In the genomic region with DNA sequence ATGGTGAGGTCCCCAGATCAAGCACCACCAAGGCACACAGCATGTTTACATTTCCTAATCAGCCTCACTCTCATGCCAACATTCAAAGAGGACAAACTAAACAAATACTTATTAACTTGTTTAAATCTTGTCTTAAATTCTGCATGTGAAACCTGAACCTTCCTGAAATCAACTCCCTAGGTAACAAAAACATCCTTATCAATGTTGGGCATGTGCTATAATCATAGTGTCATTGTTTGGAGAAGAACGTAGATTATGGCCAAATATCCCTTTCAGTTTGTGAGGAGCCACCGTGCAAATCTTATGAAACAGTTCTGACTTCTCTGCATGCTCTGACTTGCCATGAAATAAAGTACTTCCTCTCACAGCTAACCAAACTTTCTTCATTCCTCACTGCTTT, we compare ENCODE assay signal across 2 cellular contexts.
TF ChIP-seq lines count a peak whose summit lies in the region.

No MANE protein-coding gene starts in this region.

TF ChIP-seq in GM23338, 12 proteins besides CTCF, POLR2A, EP300 and RAD21 (continues in another document):
- TF ChIP-seq ETS1 (IDR thresholded peaks at IDR 0.05): no peak
- no peak for TF ChIP-seq ZNF462 (CRISPR knock-in tag; IDR thresholded peaks at IDR 0.05)
- no peak for TF ChIP-seq EZH2phosphoT487 (IDR thresholded peaks at IDR 0.05; ENCODE audit: unreplicated experiment)
- TF ChIP-seq EZH2 (IDR thresholded peaks at IDR 0.05; ENCODE audit: low read depth, unreplicated experiment): no peak
- no peak for TF ChIP-seq CREB1 (CRISPR knock-in tag; IDR thresholded peaks at IDR 0.05; ENCODE audit: low read depth)
- no peak for TF ChIP-seq POLR2AphosphoS5 (IDR thresholded peaks at IDR 0.05; ENCODE audit: low read depth)
- TF ChIP-seq JUNB (IDR thresholded peaks at IDR 0.05; ENCODE audit: unreplicated experiment): no peak
- TF ChIP-seq, protein P1, sequence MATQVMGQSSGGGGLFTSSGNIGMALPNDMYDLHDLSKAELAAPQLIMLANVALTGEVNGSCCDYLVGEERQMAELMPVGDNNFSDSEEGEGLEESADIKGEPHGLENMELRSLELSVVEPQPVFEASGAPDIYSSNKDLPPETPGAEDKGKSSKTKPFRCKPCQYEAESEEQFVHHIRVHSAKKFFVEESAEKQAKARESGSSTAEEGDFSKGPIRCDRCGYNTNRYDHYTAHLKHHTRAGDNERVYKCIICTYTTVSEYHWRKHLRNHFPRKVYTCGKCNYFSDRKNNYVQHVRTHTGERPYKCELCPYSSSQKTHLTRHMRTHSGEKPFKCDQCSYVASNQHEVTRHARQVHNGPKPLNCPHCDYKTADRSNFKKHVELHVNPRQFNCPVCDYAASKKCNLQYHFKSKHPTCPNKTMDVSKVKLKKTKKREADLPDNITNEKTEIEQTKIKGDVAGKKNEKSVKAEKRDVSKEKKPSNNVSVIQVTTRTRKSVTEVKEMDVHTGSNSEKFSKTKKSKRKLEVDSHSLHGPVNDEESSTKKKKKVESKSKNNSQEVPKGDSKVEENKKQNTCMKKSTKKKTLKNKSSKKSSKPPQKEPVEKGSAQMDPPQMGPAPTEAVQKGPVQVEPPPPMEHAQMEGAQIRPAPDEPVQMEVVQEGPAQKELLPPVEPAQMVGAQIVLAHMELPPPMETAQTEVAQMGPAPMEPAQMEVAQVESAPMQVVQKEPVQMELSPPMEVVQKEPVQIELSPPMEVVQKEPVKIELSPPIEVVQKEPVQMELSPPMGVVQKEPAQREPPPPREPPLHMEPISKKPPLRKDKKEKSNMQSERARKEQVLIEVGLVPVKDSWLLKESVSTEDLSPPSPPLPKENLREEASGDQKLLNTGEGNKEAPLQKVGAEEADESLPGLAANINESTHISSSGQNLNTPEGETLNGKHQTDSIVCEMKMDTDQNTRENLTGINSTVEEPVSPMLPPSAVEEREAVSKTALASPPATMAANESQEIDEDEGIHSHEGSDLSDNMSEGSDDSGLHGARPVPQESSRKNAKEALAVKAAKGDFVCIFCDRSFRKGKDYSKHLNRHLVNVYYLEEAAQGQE (IDR thresholded peaks at IDR 0.05; ENCODE audit: unreplicated experiment): no peak
- no peak for TF ChIP-seq NANOG (IDR thresholded peaks at IDR 0.05; ENCODE audit: borderline replicate concordance)
- no peak for TF ChIP-seq ZNF331 (CRISPR knock-in tag; IDR thresholded peaks at IDR 0.05; ENCODE audit: low read depth)

TF ChIP-seq in GM12878, 131 proteins besides CTCF, POLR2A, EP300 and RAD21:
- no peak for TF ChIP-seq ZBTB11 (CRISPR knock-in tag; IDR thresholded peaks at IDR 0.05)
- TF ChIP-seq CHD2 (IDR thresholded peaks at IDR 0.05; ENCODE audit: borderline replicate concordance, low read depth, low read length): no peak
- no peak for TF ChIP-seq SMAD5 (IDR thresholded peaks at IDR 0.05; ENCODE audit: low read depth)
- TF ChIP-seq CHD1 (IDR thresholded peaks at IDR 0.05; ENCODE audit: low read depth, low read length): no peak
- TF ChIP-seq ZBTB40 (IDR thresholded peaks at IDR 0.05; ENCODE audit: borderline replicate concordance): no peak
- no peak for TF ChIP-seq CBX3 (IDR thresholded peaks at IDR 0.05; ENCODE audit: borderline replicate concordance, low read depth)
- no peak for TF ChIP-seq CHD4 (IDR thresholded peaks at IDR 0.05)
- TF ChIP-seq NFYA (IDR thresholded peaks at IDR 0.05; ENCODE audit: borderline replicate concordance, low read depth, low read length): no peak
- no peak for TF ChIP-seq GABPA (IDR thresholded peaks at IDR 0.05; ENCODE audit: low read depth)
- TF ChIP-seq, protein P2, sequence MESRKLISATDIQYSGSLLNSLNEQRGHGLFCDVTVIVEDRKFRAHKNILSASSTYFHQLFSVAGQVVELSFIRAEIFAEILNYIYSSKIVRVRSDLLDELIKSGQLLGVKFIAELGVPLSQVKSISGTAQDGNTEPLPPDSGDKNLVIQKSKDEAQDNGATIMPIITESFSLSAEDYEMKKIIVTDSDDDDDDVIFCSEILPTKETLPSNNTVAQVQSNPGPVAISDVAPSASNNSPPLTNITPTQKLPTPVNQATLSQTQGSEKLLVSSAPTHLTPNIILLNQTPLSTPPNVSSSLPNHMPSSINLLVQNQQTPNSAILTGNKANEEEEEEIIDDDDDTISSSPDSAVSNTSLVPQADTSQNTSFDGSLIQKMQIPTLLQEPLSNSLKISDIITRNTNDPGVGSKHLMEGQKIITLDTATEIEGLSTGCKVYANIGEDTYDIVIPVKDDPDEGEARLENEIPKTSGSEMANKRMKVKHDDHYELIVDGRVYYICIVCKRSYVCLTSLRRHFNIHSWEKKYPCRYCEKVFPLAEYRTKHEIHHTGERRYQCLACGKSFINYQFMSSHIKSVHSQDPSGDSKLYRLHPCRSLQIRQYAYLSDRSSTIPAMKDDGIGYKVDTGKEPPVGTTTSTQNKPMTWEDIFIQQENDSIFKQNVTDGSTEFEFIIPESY (IDR thresholded peaks at IDR 0.05): no peak
- TF ChIP-seq SMC3 (IDR thresholded peaks at IDR 0.05; ENCODE audit: borderline replicate concordance, low read length): no peak
- no peak for TF ChIP-seq EGR1 (IDR thresholded peaks at IDR 0.05; ENCODE audit: borderline replicate concordance in 1 of 2, low read depth in 2 of 2, low read length in 2 of 2)
